Comparison of ENCODE assay signal across 1 cellular context in the genomic region with DNA sequence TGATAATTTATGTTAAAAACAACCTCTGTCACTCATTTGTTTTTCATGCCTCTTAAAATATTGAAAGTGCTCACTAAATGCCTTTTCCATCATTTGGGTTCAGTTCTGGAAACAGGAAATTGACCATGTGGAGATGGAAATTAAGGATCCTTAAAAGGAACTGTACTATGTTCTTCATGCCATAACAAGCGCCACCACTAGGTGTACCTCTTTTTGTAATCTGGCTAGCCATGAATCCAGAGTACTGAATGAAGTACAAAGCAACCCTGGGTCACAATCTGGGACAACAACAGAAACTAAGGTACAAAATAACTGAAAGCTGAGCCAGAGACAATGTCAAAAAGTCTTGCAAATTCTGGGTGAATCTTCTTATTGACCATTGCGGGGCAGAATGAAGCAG.
TF ChIP-seq lines count a peak whose summit lies in the region.

No MANE protein-coding gene starts in this region.

TF ChIP-seq in WTC11, 78 proteins besides CTCF, POLR2A, EP300 and RAD21 (continued from another document):
- TF ChIP-seq, protein P1, sequence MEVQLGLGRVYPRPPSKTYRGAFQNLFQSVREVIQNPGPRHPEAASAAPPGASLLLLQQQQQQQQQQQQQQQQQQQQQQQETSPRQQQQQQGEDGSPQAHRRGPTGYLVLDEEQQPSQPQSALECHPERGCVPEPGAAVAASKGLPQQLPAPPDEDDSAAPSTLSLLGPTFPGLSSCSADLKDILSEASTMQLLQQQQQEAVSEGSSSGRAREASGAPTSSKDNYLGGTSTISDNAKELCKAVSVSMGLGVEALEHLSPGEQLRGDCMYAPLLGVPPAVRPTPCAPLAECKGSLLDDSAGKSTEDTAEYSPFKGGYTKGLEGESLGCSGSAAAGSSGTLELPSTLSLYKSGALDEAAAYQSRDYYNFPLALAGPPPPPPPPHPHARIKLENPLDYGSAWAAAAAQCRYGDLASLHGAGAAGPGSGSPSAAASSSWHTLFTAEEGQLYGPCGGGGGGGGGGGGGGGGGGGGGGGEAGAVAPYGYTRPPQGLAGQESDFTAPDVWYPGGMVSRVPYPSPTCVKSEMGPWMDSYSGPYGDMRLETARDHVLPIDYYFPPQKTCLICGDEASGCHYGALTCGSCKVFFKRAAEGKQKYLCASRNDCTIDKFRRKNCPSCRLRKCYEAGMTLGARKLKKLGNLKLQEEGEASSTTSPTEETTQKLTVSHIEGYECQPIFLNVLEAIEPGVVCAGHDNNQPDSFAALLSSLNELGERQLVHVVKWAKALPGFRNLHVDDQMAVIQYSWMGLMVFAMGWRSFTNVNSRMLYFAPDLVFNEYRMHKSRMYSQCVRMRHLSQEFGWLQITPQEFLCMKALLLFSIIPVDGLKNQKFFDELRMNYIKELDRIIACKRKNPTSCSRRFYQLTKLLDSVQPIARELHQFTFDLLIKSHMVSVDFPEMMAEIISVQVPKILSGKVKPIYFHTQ (CRISPR knock-in tag; IDR thresholded peaks at IDR 0.05): no peak
- no peak for TF ChIP-seq ELF4 (CRISPR knock-in tag; IDR thresholded peaks at IDR 0.05; ENCODE audit: low read depth)
- no peak for TF ChIP-seq GABPB1 (CRISPR knock-in tag; IDR thresholded peaks at IDR 0.05)
- TF ChIP-seq TP53 (CRISPR knock-in tag; IDR thresholded peaks at IDR 0.05): no peak
- TF ChIP-seq, protein P2, sequence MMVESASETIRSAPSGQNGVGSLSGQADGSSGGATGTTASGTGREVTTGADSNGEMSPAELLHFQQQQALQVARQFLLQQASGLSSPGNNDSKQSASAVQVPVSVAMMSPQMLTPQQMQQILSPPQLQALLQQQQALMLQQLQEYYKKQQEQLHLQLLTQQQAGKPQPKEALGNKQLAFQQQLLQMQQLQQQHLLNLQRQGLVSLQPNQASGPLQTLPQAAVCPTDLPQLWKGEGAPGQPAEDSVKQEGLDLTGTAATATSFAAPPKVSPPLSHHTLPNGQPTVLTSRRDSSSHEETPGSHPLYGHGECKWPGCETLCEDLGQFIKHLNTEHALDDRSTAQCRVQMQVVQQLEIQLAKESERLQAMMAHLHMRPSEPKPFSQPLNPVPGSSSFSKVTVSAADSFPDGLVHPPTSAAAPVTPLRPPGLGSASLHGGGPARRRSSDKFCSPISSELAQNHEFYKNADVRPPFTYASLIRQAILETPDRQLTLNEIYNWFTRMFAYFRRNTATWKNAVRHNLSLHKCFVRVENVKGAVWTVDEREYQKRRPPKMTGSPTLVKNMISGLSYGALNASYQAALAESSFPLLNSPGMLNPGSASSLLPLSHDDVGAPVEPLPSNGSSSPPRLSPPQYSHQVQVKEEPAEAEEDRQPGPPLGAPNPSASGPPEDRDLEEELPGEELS (CRISPR knock-in tag; IDR thresholded peaks at IDR 0.05): no peak
